Comparison of ENCODE assay signal across 3 cellular contexts in the genomic region with DNA sequence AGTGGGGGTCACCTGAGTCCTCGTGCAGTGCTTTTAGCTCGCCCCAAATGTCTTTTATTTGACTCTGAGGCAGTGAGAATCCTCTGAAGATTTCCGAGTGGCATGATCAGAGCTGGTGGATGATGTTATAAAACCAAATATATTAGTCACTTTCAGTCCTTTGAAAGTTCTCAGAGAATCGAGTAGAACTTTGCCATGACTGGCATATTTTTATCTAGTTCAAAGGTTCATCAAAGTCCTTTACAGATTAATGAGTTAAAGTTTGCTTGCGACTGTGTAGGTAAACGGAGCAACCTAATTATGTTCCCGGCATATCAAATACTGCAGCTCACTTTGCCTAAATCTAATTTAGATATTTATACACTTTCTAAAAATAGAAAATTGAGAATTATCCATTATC.
A peak's percentile ranks its signal among the peaks of the same experiment; 100 is the strongest.
TF ChIP-seq lines count a peak whose summit lies in the region.

No MANE protein-coding gene starts in this region.

TF ChIP-seq in A549, 52 proteins besides CTCF, POLR2A, EP300 and RAD21:
- TF ChIP-seq NFE2L2 (conservative IDR thresholded peaks at IDR 0.05; ENCODE audit: low read length) = peak; percentile 79
- TF ChIP-seq KDM1A (IDR thresholded peaks at IDR 0.05; ENCODE audit: low read depth) = no peak
- TF ChIP-seq EHMT2 (IDR thresholded peaks at IDR 0.05; ENCODE audit: low read depth) = no peak
- no peak for TF ChIP-seq TFCP2L1 (CRISPR knock-in tag; IDR thresholded peaks at IDR 0.05)

TF ChIP-seq in GM23338, 12 proteins besides CTCF, POLR2A, EP300 and RAD21:
- TF ChIP-seq EZH2phosphoT487 (IDR thresholded peaks at IDR 0.05; ENCODE audit: unreplicated experiment) = no peak
- no peak for TF ChIP-seq NANOG (IDR thresholded peaks at IDR 0.05; ENCODE audit: borderline replicate concordance)
TF ChIP-seq in GM23338: peak in this region for 0.

TF ChIP-seq in H1, 55 proteins besides CTCF, POLR2A, EP300 and RAD21:
- no peak for TF ChIP-seq TBP (IDR thresholded peaks at IDR 0.05; ENCODE audit: low read depth, low read length)
- TF ChIP-seq CEBPB (IDR thresholded peaks at IDR 0.05; ENCODE audit: low read depth, low read length) = no peak
- TF ChIP-seq FOSL1 (IDR thresholded peaks at IDR 0.05; ENCODE audit: insufficient read depth, low read depth, low read length) = no peak
- TF ChIP-seq RNF2 (IDR thresholded peaks at IDR 0.05; ENCODE audit: borderline replicate concordance, low read depth, low read length, missing control alignments, poor library complexity, severe bottlenecking) = no peak
- TF ChIP-seq, protein P1, sequence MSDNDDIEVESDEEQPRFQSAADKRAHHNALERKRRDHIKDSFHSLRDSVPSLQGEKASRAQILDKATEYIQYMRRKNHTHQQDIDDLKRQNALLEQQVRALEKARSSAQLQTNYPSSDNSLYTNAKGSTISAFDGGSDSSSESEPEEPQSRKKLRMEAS (IDR thresholded peaks at IDR 0.05) = no peak
- no peak for TF ChIP-seq JUND (IDR thresholded peaks at IDR 0.05; ENCODE audit: low read length)
- no peak for TF ChIP-seq YY1 (IDR thresholded peaks at IDR 0.05; ENCODE audit: low read depth, low read length)
- TF ChIP-seq TAF1 (IDR thresholded peaks at IDR 0.05; ENCODE audit: low read depth, low read length) = no peak
- TF ChIP-seq GTF2F1 (IDR thresholded peaks at IDR 0.05; ENCODE audit: borderline replicate concordance, low read depth, low read length) = no peak
- TF ChIP-seq EZH2 (IDR thresholded peaks at IDR 0.05; ENCODE audit: low read depth, low read length, severe bottlenecking) = no peak
- TF ChIP-seq SP4 (IDR thresholded peaks at IDR 0.05; ENCODE audit: low read length) = no peak
- TF ChIP-seq MAFK (IDR thresholded peaks at IDR 0.05; ENCODE audit: low read depth, low read length) = no peak
- TF ChIP-seq POU5F1 (IDR thresholded peaks at IDR 0.05; ENCODE audit: low read depth, low read length) = no peak
- no peak for TF ChIP-seq POLR2AphosphoS5 (IDR thresholded peaks at IDR 0.05; ENCODE audit: low read depth, low read length)
- TF ChIP-seq BACH1 (IDR thresholded peaks at IDR 0.05; ENCODE audit: low read length) = no peak
- TF ChIP-seq SRF (IDR thresholded peaks at IDR 0.05; ENCODE audit: low read depth, low read length) = no peak
TF ChIP-seq in H1: peak in this region for 0.
